In the genomic region with DNA sequence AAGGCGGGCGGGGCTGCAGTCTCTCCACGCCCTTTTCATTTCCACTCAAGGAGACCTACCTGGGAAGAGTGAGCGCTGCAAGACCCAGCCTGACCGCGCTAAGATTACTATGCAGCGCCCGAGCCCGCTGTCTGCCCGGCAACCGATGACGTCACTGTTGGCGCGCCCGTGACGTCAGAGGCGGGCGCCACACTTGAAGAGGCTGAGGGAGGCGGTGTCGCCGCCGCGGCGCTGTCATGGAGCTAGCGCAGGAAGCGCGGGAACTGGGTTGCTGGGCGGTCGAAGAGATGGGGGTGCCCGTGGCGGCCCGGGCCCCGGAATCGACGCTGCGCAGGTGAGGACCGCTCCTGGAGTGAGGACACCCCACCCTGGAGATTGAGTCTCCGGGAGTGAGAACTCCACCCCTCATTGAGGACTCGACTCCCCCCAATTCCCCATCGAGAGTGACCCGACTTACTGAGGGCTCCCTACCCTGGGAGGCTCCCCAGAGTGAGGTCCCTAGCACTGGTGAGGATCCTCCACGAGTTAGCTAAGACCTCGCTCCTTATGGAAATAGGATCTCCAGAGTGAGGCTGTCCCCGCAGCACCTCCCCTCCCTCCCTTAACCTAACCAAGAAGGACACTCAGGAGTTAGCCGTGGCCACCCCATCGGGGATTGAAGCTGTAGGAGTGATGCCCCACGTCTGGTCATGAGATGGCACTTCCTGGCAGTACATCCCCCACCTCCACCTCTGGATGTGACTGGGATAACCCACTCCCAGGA, we compare ENCODE assay signal across 8 cellular contexts. TPM values are rescaled to one million over a fixed set of nuclear protein-coding genes. Genes with fewer than 3 reads are reported as not detected.
DNase-seq lines count a peak whose midpoint lies in the region; ATAC-seq and TF ChIP-seq lines count a peak whose summit lies in the region.

TSS of gene HAUS5 (plus strand) at position 177 of the 763 bp plus-strand sequence. CDS start at position 237, 60 bp downstream.

- 0% methylated on average over 8 of the region's 47 CpGs; no CpG with 5 or more reads in 1 of the 2 experiments for WGBS in IMR-90 (ENCODE audit: extremely low coverage in 2 of 2, insufficient read length in 1 of 2), 2 experiments

- TF ChIP-seq POLR2A in IMR-90 (IDR thresholded peaks at IDR 0.05; ENCODE audit: low read depth, low read length), result no peak

- BruUV-seq in IMR-90 (replicated peaks; lab: Mats Ljungman, UMichigan), result no TSS peak
- BruUV-seq in OCI-LY7 (replicated peaks; lab: Mats Ljungman, UMichigan), result no TSS peak

- H2AK9ac ChIP-seq in IMR-90 (replicated peaks; ENCODE audit: low read depth, low read length, poor library complexity), result peak within 1 kb of the TSS; percentile 89

- peak; percentile 99 for DNase-seq in D341Med (ENCODE audit: low spot score)
- DNase-seq in IMR-90, result peak; percentile 87
- DNase-seq in OCI-LY7 (ENCODE audit: low spot score), result peak; percentile 95
- peak; percentile 100 for DNase-seq in activated CD8-positive, alpha-beta memory T cell treated with anti-CD3 and anti-CD28 coated beads, Interleukin-2, amount 50 U/mL, for 48 hours
- DNase-seq in endothelial cell (ENCODE audit: low spot score), result peak; percentile 98
- DNase-seq in midbrain (lab: John Stamatoyannopoulos, UW), result peak; percentile 91
- peak; percentile 95 for DNase-seq in stimulated activated CD8-positive, alpha-beta memory T cell treated with anti-CD3 and anti-CD28 coated beads, Interleukin-15, amount 100 ng/mL, for 48 hours (ENCODE audit: low read depth in 2 of 2)

- no peak within 1 kb of the TSS for H3K27ac Mint-ChIP-seq in endothelial cell (ENCODE audit: unreplicated experiment)

- intact Hi-C loops in IMR-90 (cut with micrococcal nuclease) (no loop called here), OCI-LY7 (cut with micrococcal nuclease; ENCODE audit: unreplicated experiment) (loop anchor here (1.0 to 2.0 kb wide), 3 partner anchors 16 to 67 kb away; partner anchors contain the start of genes COX6B1, RBM42 and TMEM147)

- no peak within 1 kb of the TSS; the same call in 1 of the 2 replicates for H4K91ac ChIP-seq in IMR-90 (ENCODE audit: insufficient read depth, low read depth, low read length)

- H4K8ac ChIP-seq in IMR-90 (ENCODE audit: low read depth in 2 of 2, low read length in 2 of 2), result peak within 1 kb of the TSS; percentile 48 to 81

- H3K9me2 ChIP-seq in OCI-LY7 (ENCODE audit: insufficient read depth, low read length), result no peaks in the 10 kb centered on the region

- H3K4ac ChIP-seq in IMR-90 (ENCODE audit: low read depth, low read length), result peak within 1 kb of the TSS; percentile 79

- H3K9me1 ChIP-seq in IMR-90 (ENCODE audit: insufficient read depth, low read length), result peaks cover 7% of the 10 kb centered on the region; the same call in 1 of the 2 replicates

- dilution Hi-C loops in IMR-90 (cut with HindIII; ENCODE audit: low sequenced_read_pairs, unreplicated experiment), result no loop called here

- no peaks in the 10 kb centered on the region for H4K20me1 ChIP-seq in IMR-90 (ENCODE audit: insufficient read depth, low read length)
- no peaks in the 10 kb centered on the region for H4K20me1 ChIP-seq in OCI-LY7 (ENCODE audit: insufficient read depth, low read length)

- no peaks in the 10 kb centered on the region for H3K27me3 ChIP-seq in IMR-90 (ENCODE audit: control insufficient read depth, insufficient read depth, low read length)

- CTCF ChIA-PET in IMR-90 (lab: Yijun Ruan, JAX) (interaction anchor here (0.8 kb wide), 1 partner anchor 21 kb away, joined by 3 read pairs; no protein-coding TSS in a partner anchor), OCI-LY7 (lab: Charles Lee; ENCODE audit: unreplicated experiment) (no interaction called here)

- no peak within 1 kb of the TSS for H2BK20ac ChIP-seq in IMR-90 (ENCODE audit: low read depth, low read length)

- H3K9ac ChIP-seq in IMR-90 (ENCODE audit: low read depth, low read length), result peak within 1 kb of the TSS; percentile 69

- H3K36me3 Mint-ChIP-seq in endothelial cell (ENCODE audit: low read depth, unreplicated experiment), result peaks cover 8% of the 10 kb centered on the region

- H3K14ac ChIP-seq in IMR-90 (replicated peaks; ENCODE audit: low read depth, low read length), result peak within 1 kb of the TSS; percentile 87

- H3K79me1 ChIP-seq in IMR-90 (ENCODE audit: low read depth in 1 of 2, low read length in 2 of 2), result peaks cover 0 to 11% of the 10 kb centered on the region in 2 experiments; a peak in 1 of 4 replicates

- H2BK5ac ChIP-seq in IMR-90 (ENCODE audit: low read depth, low read length, poor library complexity, severe bottlenecking), result no peak within 1 kb of the TSS

- POLR2A ChIA-PET in IMR-90 (lab: Charles Lee; ENCODE audit: unreplicated experiment) (interaction anchor here (0.5 to 0.6 kb wide), 2 partner anchors 33 to 42 kb away, joined by 3 read pairs; no protein-coding TSS in a partner anchor), OCI-LY7 (lab: Charles Lee) (interaction anchor here (0.6 to 1.5 kb wide), 3 partner anchors 12 to 242 kb away, joined by 3 read pairs; no protein-coding TSS in a partner anchor)

- H4K5ac ChIP-seq in IMR-90 (ENCODE audit: low read depth, low read length), result peak within 1 kb of the TSS; percentile 70

- peak within 1 kb of the TSS; percentile 88 for H3K56ac ChIP-seq in IMR-90 (ENCODE audit: extremely low read depth, insufficient read depth, low read length)

- H2BK15ac ChIP-seq in IMR-90 (ENCODE audit: low read depth, low read length), result no peak within 1 kb of the TSS

- H3K4me3 ChIP-seq in IMR-90 (ENCODE audit: insufficient read depth, low read depth, low read length) (peak within 1 kb of the TSS; percentile 78), OCI-LY7 (ENCODE audit: low read depth, low read length, poor library complexity, severe bottlenecking) (peak within 1 kb of the TSS; percentile 82)

- TF ChIP-seq RAD21 in IMR-90 (IDR thresholded peaks at IDR 0.05; ENCODE audit: low read length), result no peak

- H2BK120ac ChIP-seq in IMR-90 (ENCODE audit: low read depth, low read length), result no peak within 1 kb of the TSS; the same call in 1 of the 2 replicates

- H3K4me1 Mint-ChIP-seq in endothelial cell (ENCODE audit: unreplicated experiment), result peaks cover 8% of the 10 kb centered on the region

- TF ChIP-seq CTCF in IMR-90 (conservative IDR thresholded peaks at IDR 0.05; ENCODE audit: low read depth, low read length), result peak; percentile 23; the same call in 1 of the 2 replicates
- TF ChIP-seq CTCF in OCI-LY7 (conservative IDR thresholded peaks at IDR 0.05; ENCODE audit: low read length), result no peak
- no peak for TF ChIP-seq CTCF in endothelial cell (IDR thresholded peaks at IDR 0.05; ENCODE audit: unreplicated experiment)

- peak within 1 kb of the TSS; percentile 90 for H3K4me3 Mint-ChIP-seq in endothelial cell (ENCODE audit: unreplicated experiment)

- in situ Hi-C loops in IMR-90 (cut with MboI; ENCODE audit: low sequenced_read_pairs), result no loop called here

- peak within 1 kb of the TSS; percentile 97 for H3K4me2 ChIP-seq in IMR-90 (ENCODE audit: low read depth, low read length)
- peak within 1 kb of the TSS; percentile 88 for H3K4me2 ChIP-seq in OCI-LY7 (ENCODE audit: low read length)

- peak within 1 kb of the TSS; percentile 100 for H2AFZ ChIP-seq in IMR-90 (replicated peaks; ENCODE audit: low read length, poor library complexity)
- peak within 1 kb of the TSS; percentile 84; the same call in 1 of the 2 replicates for H2AFZ ChIP-seq in OCI-LY7 (ENCODE audit: low read length)

- H3K9me3 Mint-ChIP-seq in endothelial cell (ENCODE audit: unreplicated experiment), result no peaks in the 10 kb centered on the region

- H3K36me3 ChIP-seq in IMR-90 (ENCODE audit: control insufficient read depth, insufficient read depth, low read length), result peaks cover 3% of the 10 kb centered on the region; the same call in 1 of the 2 replicates
- peaks cover 20% of the 10 kb centered on the region; the same call in 1 of the 2 replicates for H3K36me3 ChIP-seq in OCI-LY7 (ENCODE audit: insufficient read depth, low read length)

- H3K9me3 ChIP-seq in IMR-90 (ENCODE audit: control insufficient read depth, insufficient read depth, low read length), result peaks cover 4% of the 10 kb centered on the region
- H3K9me3 ChIP-seq in OCI-LY7 (ENCODE audit: low read length), result peaks cover under 1% of the 10 kb centered on the region; the same call in 1 of the 2 replicates

- H3K27ac ChIP-seq in IMR-90 (ENCODE audit: insufficient read depth, low read length) (peak within 1 kb of the TSS; percentile 38; the same call in 1 of the 2 replicates), OCI-LY7 (ENCODE audit: low read depth, low read length, poor library complexity, severe bottlenecking) (peak within 1 kb of the TSS; percentile 27)

- no peaks in the 10 kb centered on the region for H3K4me1 ChIP-seq in IMR-90 (ENCODE audit: control insufficient read depth, insufficient read depth, low read length)
- H3K4me1 ChIP-seq in OCI-LY7 (ENCODE audit: insufficient read depth, low read length, poor library complexity, severe bottlenecking), result peaks cover 31% of the 10 kb centered on the region

- H3K79me2 ChIP-seq in OCI-LY7 (ENCODE audit: insufficient read depth, low read depth, low read length), result peaks cover 8% of the 10 kb centered on the region

- H3K27me3 Mint-ChIP-seq in endothelial cell (ENCODE audit: unreplicated experiment), result peaks cover 5% of the 10 kb centered on the region

- peak; percentile 69 for ATAC-seq in GM21515 (IDR thresholded peaks at IDR 0.05; ENCODE audit: unreplicated experiment)
- ATAC-seq in IMR-90 (ENCODE audit: low read depth), result peak; percentile 100

- H3K23ac ChIP-seq in IMR-90 (ENCODE audit: low read depth, low read length), result peak within 1 kb of the TSS; percentile 90

- H3K18ac ChIP-seq in IMR-90 (ENCODE audit: low read depth, low read length), result no peak within 1 kb of the TSS

- peak within 1 kb of the TSS; percentile 54; the same call in 1 of the 2 replicates for H2AK5ac ChIP-seq in IMR-90 (ENCODE audit: low read depth, low read length)

TF ChIP-seq in IMR-90, 13 proteins besides CTCF, POLR2A, EP300 and RAD21 (continues in another document):
- TF ChIP-seq RFX5 (IDR thresholded peaks at IDR 0.05; ENCODE audit: low read depth, low read length) (peak; percentile 100), MXI1 (IDR thresholded peaks at IDR 0.05; ENCODE audit: borderline replicate concordance, low read depth, low read length) (peak; percentile 87), BHLHE40 (IDR thresholded peaks at IDR 0.05; ENCODE audit: low read depth, low read length) (peak; percentile 74; the same call in 1 of the 2 replicates), RCOR1 (IDR thresholded peaks at IDR 0.05; ENCODE audit: insufficient replicate concordance, low read length) (no peak), NFE2L2 (IDR thresholded peaks at IDR 0.05; ENCODE audit: low read depth, low read length) (no peak)

RNA-seq across cellular contexts. Expression of gene HAUS5, which starts in this region (rescaled TPM):
- total RNA-seq in IMR-90 (2012; rRNA removed), result 3.1 and 3.4 TPM in 2 replicates
- polyA plus RNA-seq in IMR-90 (2012; rRNA removed), result 6.2 and 6.4 TPM in 2 replicates
- 3.7 and 4.9 TPM in 2 replicates for polyA plus RNA-seq in IMR-90 (2012; cell fraction: cytosol; rRNA removed)
- polyA plus RNA-seq in IMR-90 (2012; cell fraction: nucleus; rRNA removed; ENCODE audit: low replicate concordance), result 29.0 and 61.8 TPM in 2 replicates
- total RNA-seq in OCI-LY7 (2014; rRNA removed; shearing (Covaris generic)), result 61.5 and 66.8 TPM in 2 replicates
- total RNA-seq in OCI-LY7 (2022), result 58.1 and 59.7 TPM in 2 replicates
- 30.2 TPM for total RNA-seq in endothelial cell (ENCODE audit: unreplicated experiment)

Comparison
In these comparisons a context has a peak if more than half of its experiments do, and no peak if none do; other contexts are left out.
1. Peak in every context shown above with its lines: DNase-seq, ATAC-seq, H3K4me3 ChIP-seq and H3K27ac ChIP-seq.